14 cellular contexts compared by ENCODE assay signal in genomic region chr11:30435488-30435887, GRCh38.
"Had no signal": no experiment of that assay in that cellular context is flagged by ENCODE, and none has a peak within 500 bp of the region (broad histone marks: within the 10 kb centered on the region; RNA-seq: fewer than 3 reads in every experiment).

No MANE protein-coding gene starts in this region.

- H3K36me3 Mint-ChIP-seq: activated naive CD4-positive, alpha-beta T cell treated with anti-CD3 and anti-CD28 coated beads, Interleukin-2, amount 50 U/mL, for 72 hours; natural killer cell treated with Interleukin-12 subunit alpha and Interleukin-12 subunit beta and Interleukin-15 and Interleukin-18, amount 100 ng/mL, for 72 hours had no signal

- H3K9me3 ChIP-seq: SJCRH30, upper lobe of left lung had no signal

- H3K9me3 Mint-ChIP-seq: activated naive CD4-positive, alpha-beta T cell treated with anti-CD3 and anti-CD28 coated beads, Interleukin-2, amount 50 U/mL, for 72 hours; natural killer cell treated with Interleukin-12 subunit alpha and Interleukin-12 subunit beta and Interleukin-15 and Interleukin-18, amount 100 ng/mL, for 72 hours; T-helper 2 cell treated with Interferon-gamma antibody and Interleukin-4, amounts not matched to agents 5 μg/mL and 100 μg/mL, for 36 hours had no signal

- DNase-seq: activated effector memory CD4-positive, alpha-beta T cell treated with Interleukin-2 at 50 U/mL for 16 hours; amygdala; central memory CD4-positive, alpha-beta T cell; cortex of kidney; effector memory CD8-positive, alpha-beta T cell; hypothalamus; left cardiac atrium; SJCRH30; stimulated activated CD4-positive, alpha-beta T cell treated with anti-CD3 and anti-CD28 coated beads, Interleukin-4, amount 100 ng/mL, for 4 hours; upper lobe of left lung had no signal

- H3K27me3 ChIP-seq: SJCRH30, upper lobe of left lung had no signal

- H3K27ac ChIP-seq: SJCRH30, upper lobe of left lung had no signal

- ATAC-seq: activated CD4-positive, CD25-positive, alpha-beta regulatory T cell treated with anti-CD3 and anti-CD28 coated beads, Interleukin-2, amount 50 U/mL, for 24 hours; activated naive CD4-positive, alpha-beta T cell treated with anti-CD3 and anti-CD28 coated beads, Interleukin-2, amount 50 U/mL, for 72 hours; effector memory CD8-positive, alpha-beta T cell; natural killer cell treated with Interleukin-12 subunit alpha and Interleukin-12 subunit beta and Interleukin-15 and Interleukin-18, amount 100 ng/mL, for 72 hours had no signal

- H3K4me1 ChIP-seq: upper lobe of left lung had no signal

- H3K27me3 Mint-ChIP-seq: effector memory CD8-positive, alpha-beta T cell; natural killer cell treated with Interleukin-12 subunit alpha and Interleukin-12 subunit beta and Interleukin-15 and Interleukin-18, amount 100 ng/mL, for 72 hours had no signal

- H3K27ac Mint-ChIP-seq: activated naive CD4-positive, alpha-beta T cell treated with anti-CD3 and anti-CD28 coated beads, Interleukin-2, amount 50 U/mL, for 72 hours; effector memory CD8-positive, alpha-beta T cell; natural killer cell treated with Interleukin-12 subunit alpha and Interleukin-12 subunit beta and Interleukin-15 and Interleukin-18, amount 100 ng/mL, for 72 hours; T-helper 2 cell treated with Interferon-gamma antibody and Interleukin-4, amounts not matched to agents 5 μg/mL and 100 μg/mL, for 36 hours had no signal

- H3K4me3 Mint-ChIP-seq: effector memory CD8-positive, alpha-beta T cell; natural killer cell treated with Interleukin-12 subunit alpha and Interleukin-12 subunit beta and Interleukin-15 and Interleukin-18, amount 100 ng/mL, for 72 hours; T-helper 2 cell treated with Interferon-gamma antibody and Interleukin-4, amounts not matched to agents 5 μg/mL and 100 μg/mL, for 36 hours had no signal

- H3K4me3 ChIP-seq: SJCRH30, upper lobe of left lung had no signal

- H3K36me3 ChIP-seq: SJCRH30, upper lobe of left lung had no signal
